Comparison of ENCODE assay signal across 9 cellular contexts in genomic region chr6:129707882-129708495, GRCh38. TPM values are rescaled to one million over a fixed set of nuclear protein-coding genes. Genes with fewer than 3 reads are reported as not detected.
DNase-seq lines count a peak whose midpoint lies in the region; ATAC-seq and TF ChIP-seq lines count a peak whose summit lies in the region.
"Had no signal": no experiment of that assay in that cellular context is flagged by ENCODE, and none has a peak within 500 bp of the region (broad histone marks: within the 10 kb centered on the region; RNA-seq: fewer than 3 reads in every experiment).

No MANE protein-coding gene starts in this region.

- H2AK5ac ChIP-seq in trophoblast cell (ENCODE audit: low read length): no peak overlapping the region

- peaks cover 65% of the 10 kb centered on the region for H3K4me1 Mint-ChIP-seq in endothelial cell (ENCODE audit: unreplicated experiment)

- no peak for DNase-seq in BJ (ENCODE audit: low read depth)
- no peak for DNase-seq in MG63
- no peak for DNase-seq in endothelial cell (ENCODE audit: low spot score)
- no peak for DNase-seq in trophoblast cell
- DNase-seq: DMS 273 treated with DMSO at 0.1 percent for 48 hours had no signal

- H3K27me3 ChIP-seq in BJ (ENCODE audit: control insufficient read depth, insufficient read depth, low read length) (no peaks in the 10 kb centered on the region), MG63 (no peaks in the 10 kb centered on the region), trophoblast cell (ENCODE audit: insufficient read depth, low read length) (no peaks in the 10 kb centered on the region)

- H2BK120ac ChIP-seq in trophoblast cell (ENCODE audit: insufficient read depth, low read length, poor library complexity): no peak overlapping the region

- peak overlapping the region; percentile 45 for H4K91ac ChIP-seq in trophoblast cell (ENCODE audit: low read depth, low read length)

- peak overlapping the region; percentile 27 for H3K23ac ChIP-seq in trophoblast cell (ENCODE audit: low read length)

- peak overlapping the region; percentile 46 for H2BK12ac ChIP-seq in trophoblast cell (ENCODE audit: low read length)

- peaks cover 3% of the 10 kb centered on the region for H3K27me3 Mint-ChIP-seq in endothelial cell (ENCODE audit: unreplicated experiment)

- peak overlapping the region; percentile 27 for H3K4ac ChIP-seq in trophoblast cell (ENCODE audit: low read depth, low read length)

- ATAC-seq in GM19324 (IDR thresholded peaks at IDR 0.05; ENCODE audit: low FRiP score, unreplicated experiment): no peak
- ATAC-seq in HG03159 (IDR thresholded peaks at IDR 0.05; ENCODE audit: unreplicated experiment): no peak
- ATAC-seq in HG03565 (IDR thresholded peaks at IDR 0.05; ENCODE audit: unreplicated experiment): no peak
- no peak for ATAC-seq in HG03045 (IDR thresholded peaks at IDR 0.05; ENCODE audit: unreplicated experiment)

- peaks cover 4% of the 10 kb centered on the region for H3K79me2 ChIP-seq in trophoblast cell (ENCODE audit: control insufficient read depth, insufficient read depth, low read length, poor library complexity)

- H3K4me2 ChIP-seq in trophoblast cell (ENCODE audit: low read length): peak overlapping the region; percentile 18

- H3K9me3 Mint-ChIP-seq in endothelial cell (ENCODE audit: unreplicated experiment): no peaks in the 10 kb centered on the region

- no peak overlapping the region for H3K14ac ChIP-seq in trophoblast cell (ENCODE audit: low read length)

- peak overlapping the region; percentile 28 for H3K18ac ChIP-seq in trophoblast cell (ENCODE audit: low read length)

- no CpG with 5 or more reads among the region's 8 CpGs for WGBS in trophoblast cell (ENCODE audit: extremely low coverage, insufficient coverage, insufficient read length)

- peaks cover 3% of the 10 kb centered on the region in 2 experiments for H3K4me1 ChIP-seq in trophoblast cell (ENCODE audit: control insufficient read depth in 1 of 2, insufficient read depth in 2 of 2, low read length in 2 of 2)

- H2BK5ac ChIP-seq in trophoblast cell (ENCODE audit: low read depth, low read length, poor library complexity): no peak overlapping the region

- H3K4me3 ChIP-seq in BJ (ENCODE audit: low read depth, low read length) (peak overlapping the region; percentile 56), MG63 (peak overlapping the region; percentile 68; the same call in 1 of the 2 replicates), trophoblast cell (ENCODE audit: low read depth, low read length) (no peak overlapping the region)

- POLR2A ChIA-PET in BJ (lab: Charles Lee): no interaction called here

- H3K4me3 Mint-ChIP-seq in endothelial cell (ENCODE audit: unreplicated experiment): peak overlapping the region; percentile 100

- H3K36me3 Mint-ChIP-seq in endothelial cell (ENCODE audit: low read depth, unreplicated experiment): peaks cover 33% of the 10 kb centered on the region

- no peak overlapping the region for H3K9ac ChIP-seq in trophoblast cell (ENCODE audit: low read length)

- peak overlapping the region; percentile 17 for H3K27ac ChIP-seq in trophoblast cell (ENCODE audit: low read depth, low read length)

- H4K12ac ChIP-seq in trophoblast cell (ENCODE audit: low read depth, low read length): no peak overlapping the region

- CTCF ChIA-PET in BJ (lab: Yijun Ruan, JAX): no interaction called here

- H4K8ac ChIP-seq in trophoblast cell (ENCODE audit: low read depth, low read length): no peak overlapping the region

- peak overlapping the region; percentile 20 for H3K27ac Mint-ChIP-seq in endothelial cell (ENCODE audit: unreplicated experiment)

- no peaks in the 10 kb centered on the region for H3K36me3 ChIP-seq in BJ (ENCODE audit: control insufficient read depth, insufficient read depth, low read length)
- H3K36me3 ChIP-seq in MG63: peaks cover 7% of the 10 kb centered on the region
- no peaks in the 10 kb centered on the region for H3K36me3 ChIP-seq in trophoblast cell (ENCODE audit: control insufficient read depth in 1 of 2, insufficient read depth in 2 of 2, low read length in 2 of 2)

- peaks cover 2% of the 10 kb centered on the region for H3K79me1 ChIP-seq in trophoblast cell (ENCODE audit: low read length)

- H2AFZ ChIP-seq in trophoblast cell (ENCODE audit: insufficient read depth, low read length, poor library complexity): no peak overlapping the region

- TF ChIP-seq CTCF in BJ (IDR thresholded peaks at IDR 0.05; ENCODE audit: insufficient read depth, low read depth, low read length): no peak
- TF ChIP-seq CTCF in endothelial cell (IDR thresholded peaks at IDR 0.05; ENCODE audit: unreplicated experiment): no peak

- H3K9me3 ChIP-seq in MG63 (no peaks in the 10 kb centered on the region), trophoblast cell (ENCODE audit: insufficient read depth, low read depth, low read length) (no peaks in the 10 kb centered on the region)

RNA-seq across cellular contexts. Expression of gene ARHGAP18, which starts 2.0 kb away (rescaled TPM):
- polyA plus RNA-seq in BJ (2011; rRNA removed): 9.8 and 15.9 TPM in 2 replicates
- 15.4 and 22.8 TPM in 2 replicates for polyA minus RNA-seq in BJ (2011; rRNA and poly(A)+ RNA removed)
- total RNA-seq in MG63 (2014; rRNA removed; shearing (Covaris generic); ENCODE audit: low replicate concordance): 31.7 and 37.9 TPM in 2 replicates
- total RNA-seq in endothelial cell (ENCODE audit: unreplicated experiment): 102 TPM
- 37.1 and 39.9 TPM in 2 replicates for polyA plus RNA-seq in trophoblast cell (2013)
